2 cellular contexts compared by ENCODE assay signal in the genomic region with DNA sequence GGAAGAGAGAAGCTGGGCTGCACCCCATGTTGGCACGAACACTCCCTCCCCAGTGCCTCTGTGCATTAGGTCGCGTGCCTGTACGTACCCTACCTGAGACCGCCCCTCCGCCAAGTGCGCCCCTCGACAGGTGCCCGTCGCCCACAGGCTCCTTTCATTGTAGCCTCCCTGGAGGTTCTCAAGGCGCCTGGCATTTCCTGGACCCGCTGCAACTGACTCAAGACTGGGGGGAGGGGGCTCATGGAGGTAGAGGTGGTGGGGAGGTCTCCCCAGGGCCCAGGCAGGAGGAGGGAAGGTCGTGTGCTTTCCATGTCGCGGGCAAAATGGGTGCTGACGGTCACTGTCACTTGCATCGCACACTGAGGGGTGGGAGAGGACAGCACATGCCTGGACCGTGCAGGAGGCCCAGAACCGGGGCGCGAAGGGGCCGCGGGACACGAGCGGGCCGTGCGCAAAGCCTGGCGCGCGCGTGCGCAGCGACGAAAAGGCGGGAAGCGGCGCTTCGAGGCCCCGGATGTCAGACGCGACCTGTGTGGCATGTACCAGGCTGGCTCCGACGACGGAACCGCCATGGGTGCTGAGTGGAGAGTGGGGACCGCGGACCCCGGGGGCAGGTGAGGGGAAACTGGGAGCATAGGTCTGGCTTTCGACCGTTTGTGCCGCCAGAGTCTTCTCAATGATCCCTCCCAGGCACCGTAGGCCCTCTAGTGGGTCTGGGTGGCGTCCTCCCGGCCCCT.
A peak's percentile ranks its signal among the peaks of the same experiment; 100 is the strongest.
TF ChIP-seq lines count a peak whose summit lies in the region.

No MANE protein-coding gene starts in this region.

TF ChIP-seq in HepG2, 621 proteins besides CTCF, POLR2A, EP300 and RAD21:
- TF ChIP-seq HOXA3 (CRISPR knock-in tag; IDR thresholded peaks at IDR 0.05) (peak; percentile 36), ZBTB33 (CRISPR knock-in tag; IDR thresholded peaks at IDR 0.05) (peak; percentile 69; the same call in 1 of the 2 replicates), ATF3 (CRISPR knock-in tag; IDR thresholded peaks at IDR 0.05) (no peak), AGO2 (optimal IDR thresholded peaks at IDR 0.05; ENCODE audit: low read depth, low read length) (peak; percentile 82), SMARCC2 (IDR thresholded peaks at IDR 0.05) (no peak), HNRNPL (IDR thresholded peaks at IDR 0.05; ENCODE audit: low read depth, low read length) (0 out of 2 replicates have a peak, but pooled peaks have one; percentile 45)
- TF ChIP-seq, protein P1, sequence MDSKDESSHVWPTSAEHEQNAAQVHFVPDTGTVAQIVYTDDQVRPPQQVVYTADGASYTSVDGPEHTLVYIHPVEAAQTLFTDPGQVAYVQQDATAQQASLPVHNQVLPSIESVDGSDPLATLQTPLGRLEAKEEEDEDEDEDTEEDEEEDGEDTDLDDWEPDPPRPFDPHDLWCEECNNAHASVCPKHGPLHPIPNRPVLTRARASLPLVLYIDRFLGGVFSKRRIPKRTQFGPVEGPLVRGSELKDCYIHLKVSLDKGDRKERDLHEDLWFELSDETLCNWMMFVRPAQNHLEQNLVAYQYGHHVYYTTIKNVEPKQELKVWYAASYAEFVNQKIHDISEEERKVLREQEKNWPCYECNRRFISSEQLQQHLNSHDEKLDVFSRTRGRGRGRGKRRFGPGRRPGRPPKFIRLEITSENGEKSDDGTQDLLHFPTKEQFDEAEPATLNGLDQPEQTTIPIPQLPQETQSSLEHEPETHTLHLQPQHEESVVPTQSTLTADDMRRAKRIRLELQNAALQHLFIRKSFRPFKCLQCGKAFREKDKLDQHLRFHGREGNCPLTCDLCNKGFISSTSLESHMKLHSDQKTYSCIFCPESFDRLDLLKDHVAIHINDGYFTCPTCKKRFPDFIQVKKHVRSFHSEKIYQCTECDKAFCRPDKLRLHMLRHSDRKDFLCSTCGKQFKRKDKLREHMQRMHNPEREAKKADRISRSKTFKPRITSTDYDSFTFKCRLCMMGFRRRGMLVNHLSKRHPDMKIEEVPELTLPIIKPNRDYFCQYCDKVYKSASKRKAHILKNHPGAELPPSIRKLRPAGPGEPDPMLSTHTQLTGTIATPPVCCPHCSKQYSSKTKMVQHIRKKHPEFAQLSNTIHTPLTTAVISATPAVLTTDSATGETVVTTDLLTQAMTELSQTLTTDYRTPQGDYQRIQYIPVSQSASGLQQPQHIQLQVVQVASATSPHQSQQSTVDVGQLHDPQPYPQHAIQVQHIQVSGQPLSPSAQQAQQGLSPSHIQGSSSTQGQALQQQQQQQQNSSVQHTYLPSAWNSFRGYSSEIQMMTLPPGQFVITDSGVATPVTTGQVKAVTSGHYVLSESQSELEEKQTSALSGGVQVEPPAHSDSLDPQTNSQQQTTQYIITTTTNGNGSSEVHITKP (CRISPR knock-in tag; IDR thresholded peaks at IDR 0.05; ENCODE audit: low read depth): no peak

TF ChIP-seq in SK-N-SH, 30 proteins besides CTCF, POLR2A, EP300 and RAD21:
- TF ChIP-seq NRF1 (IDR thresholded peaks at IDR 0.05; ENCODE audit: low read depth, low read length) (no peak), CHD2 (IDR thresholded peaks at IDR 0.05; ENCODE audit: low read length, partially characterized antibody) (no peak), GABPA (IDR thresholded peaks at IDR 0.05; ENCODE audit: low read depth) (no peak), MAX (IDR thresholded peaks at IDR 0.05; ENCODE audit: low read depth) (no peak), SMC3 (IDR thresholded peaks at IDR 0.05; ENCODE audit: low read depth, low read length) (no peak), USF2 (IDR thresholded peaks at IDR 0.05; ENCODE audit: borderline replicate concordance, low read depth, low read length) (no peak), GATA2 (CRISPR knock-in tag; IDR thresholded peaks at IDR 0.05) (no peak), PBX3 (IDR thresholded peaks at IDR 0.05) (no peak), SIN3A (IDR thresholded peaks at IDR 0.05; ENCODE audit: borderline replicate concordance, low read depth, low read length) (no peak), ELF1 (IDR thresholded peaks at IDR 0.05) (no peak)
